Comparison of ENCODE assay signal across 1 cellular context in genomic region chr20:2297352-2297717, GRCh38.
TF ChIP-seq lines count a peak whose summit lies in the region.

No MANE protein-coding gene starts in this region.

TF ChIP-seq in WTC11, 78 proteins besides CTCF, POLR2A, EP300 and RAD21 (continued from another document):
- TF ChIP-seq STAT6 (CRISPR knock-in tag; conservative IDR thresholded peaks at IDR 0.05; ENCODE audit: low read depth) (no peak), GTF2I (CRISPR knock-in tag; conservative IDR thresholded peaks at IDR 0.05) (no peak), SP1 (CRISPR knock-in tag; conservative IDR thresholded peaks at IDR 0.05) (no peak), ZNF532 (CRISPR knock-in tag; IDR thresholded peaks at IDR 0.05; ENCODE audit: borderline replicate concordance) (no peak), MYBL2 (CRISPR knock-in tag; IDR thresholded peaks at IDR 0.05) (no peak), ZNF232 (CRISPR knock-in tag; IDR thresholded peaks at IDR 0.05) (no peak), TP53 (CRISPR knock-in tag; IDR thresholded peaks at IDR 0.05) (no peak), SMAD4 (CRISPR knock-in tag; IDR thresholded peaks at IDR 0.05) (no peak), ERG (CRISPR knock-in tag; IDR thresholded peaks at IDR 0.05) (no peak), FOXK1 (CRISPR knock-in tag; IDR thresholded peaks at IDR 0.05) (no peak), HMGA2 (CRISPR knock-in tag; IDR thresholded peaks at IDR 0.05) (no peak), CREM (CRISPR knock-in tag; IDR thresholded peaks at IDR 0.05) (no peak)
